ENCODE assay signal across 11 cellular contexts in the genomic region with DNA sequence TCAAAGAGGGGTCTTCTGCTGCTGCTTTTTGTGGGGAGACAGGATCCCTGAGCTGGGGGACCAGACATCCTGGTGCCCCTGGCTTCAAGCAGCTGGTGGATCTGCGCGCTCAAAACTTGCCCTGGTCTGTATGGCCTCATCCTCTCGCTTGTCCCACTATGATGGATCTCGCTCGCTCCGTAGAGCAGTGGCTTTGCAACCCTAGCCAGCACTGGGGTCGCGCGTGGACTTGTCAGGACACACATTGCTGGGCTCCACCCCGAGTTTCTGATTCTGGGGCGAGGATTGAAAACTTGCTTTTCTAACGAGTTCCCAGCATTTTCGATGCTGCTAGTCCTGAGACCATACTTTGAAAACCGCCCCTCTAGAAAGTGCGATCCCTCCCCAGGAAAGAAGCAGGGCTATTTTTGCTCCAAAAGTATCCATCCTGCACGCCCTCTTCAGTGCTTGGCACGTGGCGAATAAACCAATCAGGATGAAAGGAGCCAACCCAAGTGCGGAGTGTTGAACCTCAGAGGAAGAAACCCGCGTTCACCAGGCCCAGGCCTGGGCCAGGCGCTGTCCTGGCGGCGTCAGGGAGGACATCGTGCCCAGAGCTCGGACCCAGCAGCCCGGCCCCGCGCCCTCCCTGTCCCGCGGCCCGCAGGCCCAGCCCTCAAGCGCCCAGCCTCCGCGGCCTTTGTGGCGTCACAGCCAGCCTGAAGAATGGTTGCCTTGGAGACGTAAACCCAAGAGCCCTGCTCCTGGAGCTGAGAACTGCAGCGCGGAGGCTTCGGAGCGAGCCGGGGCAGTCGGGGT. TPM values are rescaled to one million over a fixed set of nuclear protein-coding genes. Genes with fewer than 3 reads are reported as not detected.
DNase-seq lines count a peak whose midpoint lies in the region; ATAC-seq and TF ChIP-seq lines count a peak whose summit lies in the region.
"Had no signal": no experiment of that assay in that cellular context is flagged by ENCODE, and none has a peak within 500 bp of the region (broad histone marks: within the 10 kb centered on the region; RNA-seq: fewer than 3 reads in every experiment).

Gene CFAP100, plus strand, starts transcription at position 731 of the 798 bp plus-strand sequence. CDS start 1,092 bp downstream, outside the sequence.

- H2AFZ ChIP-seq in neural cell (ENCODE audit: low read depth, low read length) = peak within 1 kb of the TSS; percentile 91

- peak within 1 kb of the TSS; percentile 20 for H3K27ac ChIP-seq in neural cell (ENCODE audit: low read length)

- TF ChIP-seq RAD21 in neural cell (conservative IDR thresholded peaks at IDR 0.05) = no peak

- no peak within 1 kb of the TSS for H3K4me2 ChIP-seq in neural cell (ENCODE audit: low read length)

- no peaks in the 10 kb centered on the region for H3F3A ChIP-seq in neural cell (ENCODE audit: insufficient read depth, low read length, poor library complexity, severe bottlenecking)

- no peaks in the 10 kb centered on the region for H3K36me3 ChIP-seq in neural cell (ENCODE audit: insufficient read depth, low read length)

- peak; percentile 67 for TF ChIP-seq EP300 in neural cell (conservative IDR thresholded peaks at IDR 0.05; ENCODE audit: poor library complexity, severe bottlenecking)

- H3K9ac ChIP-seq in neural cell (ENCODE audit: low read length) = peak within 1 kb of the TSS; percentile 47

- no peaks in the 10 kb centered on the region for H3K27me3 ChIP-seq in neural cell (ENCODE audit: insufficient read depth, low read depth, low read length)

- no peak for ATAC-seq in HG03520 (IDR thresholded peaks at IDR 0.05; ENCODE audit: unreplicated experiment)
- ATAC-seq in activated CD4-positive, CD25-positive, alpha-beta regulatory T cell treated with anti-CD3 and anti-CD28 coated beads, Interleukin-2, amount 50 U/mL, for 24 hours = no peak
- ATAC-seq in HG03460 (IDR thresholded peaks at IDR 0.05; ENCODE audit: unreplicated experiment) = no peak
- ATAC-seq: CD8-positive, alpha-beta T cell had no signal

- DNase-seq in AG10803 (ENCODE audit: low read depth) (peak; percentile 18), NCI-H2196 treated with DMSO at 0.1 percent for 48 hours (lab: John Stamatoyannopoulos, UW; ENCODE audit: unreplicated experiment) (peak; percentile 36), fibroblast of villous mesenchyme (ENCODE audit: low read depth) (peak; percentile 27), NAMALWA (ENCODE audit: low spot score) (no peak)
- DNase-seq: CD8-positive, alpha-beta T cell; cortex of kidney had no signal

- no peaks in the 10 kb centered on the region for H3K9me2 ChIP-seq in neural cell (ENCODE audit: insufficient read depth, low read length)

- no peak for TF ChIP-seq CTCF in AG10803 (conservative IDR thresholded peaks at IDR 0.05; ENCODE audit: low read length)
- no peak for TF ChIP-seq CTCF in fibroblast of villous mesenchyme (IDR thresholded peaks at IDR 0.05; ENCODE audit: insufficient read depth, low read depth, low read length)
- TF ChIP-seq CTCF in neural cell (IDR thresholded peaks at IDR 0.05; ENCODE audit: poor library complexity, severe bottlenecking) = no peak

- H3K9me3 ChIP-seq in neural cell (ENCODE audit: low read length) = no peaks in the 10 kb centered on the region

- no peak within 1 kb of the TSS for H3K4me3 ChIP-seq in AG10803 (ENCODE audit: low read length)
- no peak within 1 kb of the TSS for H3K4me3 ChIP-seq in fibroblast of villous mesenchyme (ENCODE audit: low read depth, low read length)
- peak within 1 kb of the TSS; percentile 53 for H3K4me3 ChIP-seq in neural cell (ENCODE audit: low read length)

- H4K20me1 ChIP-seq in neural cell (ENCODE audit: insufficient read depth) = no peaks in the 10 kb centered on the region

- H3K79me2 ChIP-seq in neural cell (replicated peaks; ENCODE audit: insufficient read depth, low read length) = no peaks in the 10 kb centered on the region

TF ChIP-seq in neural cell, 6 proteins besides CTCF, POLR2A, EP300 and RAD21:
- TF ChIP-seq EZH2 (IDR thresholded peaks at IDR 0.05; ENCODE audit: borderline replicate concordance, insufficient read depth, low read length, poor library complexity, severe bottlenecking) (no peak), SMC3 (conservative IDR thresholded peaks at IDR 0.05; ENCODE audit: poor library complexity) (peak; percentile 18)

RNA-seq across cellular contexts. Expression of gene CFAP100, which starts in this region (rescaled TPM):
- total RNA-seq in fibroblast of villous mesenchyme = not detected in 2 replicates
- polyA plus RNA-seq in neural cell = 2.3 TPM in 1 of 2 replicates, not detected in the other
- 2.2 TPM in 1 of 2 replicates, not detected in the other for polyA minus RNA-seq in neural cell
- total RNA-seq: CD8-positive, alpha-beta T cell; T-helper 2 cell treated with Interferon-gamma antibody and Interleukin-4, amounts not matched to agents 100 ng/mL and 5 ng/mL, for 36 hours had no signal

Comparison
In these comparisons a context has a peak if more than half of its experiments do, and no peak if none do; other contexts are left out.
1. Peak in DNase-seq in fibroblast of villous mesenchyme; RNA of the gene not detected or under 1 TPM.